In genomic region chr9:25636026-25636425, GRCh38 we compare ENCODE assay signal across 27 cellular contexts. TPM values are rescaled to one million over a fixed set of nuclear protein-coding genes. Genes with fewer than 3 reads are reported as not detected.
"Had no signal": no experiment of that assay in that cellular context is flagged by ENCODE, and none has a peak within 500 bp of the region (broad histone marks: within the 10 kb centered on the region; RNA-seq: fewer than 3 reads in every experiment).

No MANE protein-coding gene starts in this region.

- H3K27ac ChIP-seq: neutrophil, pancreas, prostate gland, right atrium auricular region, right lobe of liver, sigmoid colon, stomach, thoracic aorta, thyroid gland, tibial nerve, upper lobe of right lung, uterus had no signal

- H3K27me3 ChIP-seq: neutrophil, pancreas, right atrium auricular region, right lobe of liver, sigmoid colon, stomach, thyroid gland, tibial nerve, upper lobe of right lung, uterus had no signal

- H3K36me3 ChIP-seq: neutrophil, pancreas, prostate gland, right atrium auricular region, right lobe of liver, sigmoid colon, stomach, thoracic aorta, thyroid gland, tibial nerve, upper lobe of right lung, uterus had no signal

- H3K4me3 ChIP-seq: pancreas, prostate gland, right atrium auricular region, right lobe of liver, sigmoid colon, stomach, thoracic aorta, thyroid gland, tibial nerve, upper lobe of right lung, uterus had no signal

- ATAC-seq: naive thymus-derived CD8-positive, alpha-beta T cell; natural killer cell treated with Interleukin-12 subunit alpha and Interleukin-12 subunit beta and Interleukin-15 and Interleukin-18, amount 100 ng/mL, for 72 hours; pancreas; right lobe of liver; stimulated activated effector memory CD8-positive, alpha-beta T cell treated with anti-CD3 and anti-CD28 coated beads, Interleukin-12 subunit alpha, Interleukin-12 subunit beta, amount 100 ng/mL, for 72 hours; stimulated activated naive B cell treated with anti-CD40 and anti-IgM and Interleukin-4, amounts not matched to agents 10 μg/mL and 1 μg/mL and 100 μg/mL, for 72 hours; upper lobe of right lung had no signal

- H3K4me1 ChIP-seq: pancreas, prostate gland, right atrium auricular region, right lobe of liver, sigmoid colon, stomach, thyroid gland, tibial nerve, upper lobe of right lung, uterus had no signal

- DNase-seq: naive thymus-derived CD8-positive, alpha-beta T cell; nephron progenitor cell; nucleus accumbens; pancreas; retina; right lobe of liver; sigmoid colon; small intestine; stimulated activated CD4-positive, alpha-beta T cell treated with anti-CD3 and anti-CD28 coated beads, Interleukin-15, amount 100 ng/mL, for 24 hours; stimulated activated CD4-positive, alpha-beta T cell treated with anti-CD3 and anti-CD28 coated beads, Interleukin-2, amount 100 ng/mL, for 24 hours; stimulated activated CD4-positive, alpha-beta T cell treated with anti-CD3 and anti-CD28 coated beads, Interleukin-2, amount 100 ng/mL, for 48 hours; stimulated activated CD4-positive, alpha-beta T cell treated with anti-CD3 and anti-CD28 coated beads, Interleukin-4, amount 100 ng/mL, for 24 hours; stimulated activated naive B cell treated with anti-CD40 and anti-IgM and Interleukin-4, amounts not matched to agents 10 μg/mL and 1 μg/mL and 100 μg/mL, for 72 hours; stimulated activated naive CD4-positive, alpha-beta T cell treated with Interleukin-2 at 50 U/mL for 16 hours; stomach; thyroid gland; upper lobe of right lung; uterus had no signal

- H3K9me3 ChIP-seq: neutrophil, pancreas, prostate gland, right atrium auricular region, right lobe of liver, sigmoid colon, stomach, thoracic aorta, thyroid gland, tibial nerve, upper lobe of right lung, uterus had no signal

RNA-seq across cellular contexts. Expression of gene TUSC1, which starts 42.2 kb away (rescaled TPM):
- total RNA-seq: neural crest cell, osteocyte had no signal
